Comparison of ENCODE assay signal across 18 cellular contexts in the genomic region with DNA sequence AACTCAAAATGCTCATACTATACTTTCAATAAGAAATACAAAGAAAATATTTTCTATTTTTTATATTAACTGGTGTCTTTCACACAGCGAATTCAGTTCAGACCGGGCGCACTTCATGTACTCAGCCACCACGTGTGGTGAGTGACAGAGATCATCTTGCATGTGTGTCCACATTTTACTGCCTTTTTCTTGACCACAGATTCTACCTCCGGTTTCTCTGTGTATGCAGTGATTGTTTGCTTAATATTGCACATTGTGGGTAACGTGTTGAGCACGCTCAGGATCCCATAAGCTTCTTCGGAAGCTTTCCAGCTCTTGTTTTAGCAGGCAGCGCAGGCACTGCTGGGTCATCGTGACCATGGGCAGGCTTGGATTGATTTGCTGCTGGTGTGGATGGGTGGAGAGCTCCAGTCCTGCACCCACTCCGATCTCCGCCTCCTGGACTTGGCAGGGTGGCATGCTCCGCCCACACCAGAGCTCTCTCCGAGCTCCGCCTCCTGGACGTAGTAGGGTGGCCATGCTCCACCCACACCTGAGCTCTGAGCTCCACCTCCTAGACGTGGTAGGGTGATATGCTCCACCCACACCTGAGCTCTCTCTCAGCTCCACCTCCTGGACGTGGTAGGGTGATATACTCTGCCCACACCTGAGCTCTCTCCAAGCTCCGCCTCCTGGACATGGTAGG.
"Had no signal": no experiment of that assay in that cellular context is flagged by ENCODE, and none has a peak within 500 bp of the region (broad histone marks: within the 10 kb centered on the region; RNA-seq: fewer than 3 reads in every experiment).

No MANE protein-coding gene starts in this region.

- DNase-seq: activated CD8-positive, alpha-beta memory T cell treated with anti-CD3 and anti-CD28 coated beads for 24 hours; activated CD8-positive, alpha-beta memory T cell treated with anti-CD3 and anti-CD28 coated beads, Interleukin-2, amount 50 U/mL, for 48 hours; activated gamma-delta T cell treated with Interleukin-2 at 50 U/mL for 16 hours; adrenal gland; dermis blood vessel endothelial cell; effector memory CD4-positive, alpha-beta T cell; heart right ventricle; left ventricle myocardium superior; stimulated activated CD4-positive, alpha-beta T cell treated with anti-CD3 and anti-CD28 coated beads, Interleukin-2, amount 100 ng/mL, for 24 hours; stimulated activated naive CD8-positive, alpha-beta T cell treated with anti-CD3 and anti-CD28 coated beads, Interleukin-15, Interleukin-2, amounts not matched to agents 100 U/mL and 50 U/mL, for 24 hours; substantia nigra; tibial artery; uterus had no signal

- ATAC-seq: activated naive CD4-positive, alpha-beta T cell treated with anti-CD3 and anti-CD28 coated beads, Interleukin-2, amount 50 U/mL, for 72 hours; heart right ventricle; left ventricle myocardium superior; stimulated activated naive CD8-positive, alpha-beta T cell treated with anti-CD3 and anti-CD28 coated beads, Interleukin-15, Interleukin-2, amounts not matched to agents 100 U/mL and 50 U/mL, for 24 hours had no signal

- H3K27me3 ChIP-seq: adrenal gland, cardiac muscle cell, esophagus muscularis mucosa, heart right ventricle, tibial artery, uterus had no signal

- H3K9me3 ChIP-seq: adrenal gland, esophagus muscularis mucosa, tibial artery, uterus had no signal

- H3K4me3 ChIP-seq: adrenal gland, cardiac muscle cell, esophagus muscularis mucosa, heart right ventricle, tibial artery, uterus had no signal

- H3K4me3 Mint-ChIP-seq: T-helper 2 cell treated with Interferon-gamma antibody and Interleukin-4, amounts not matched to agents 5 μg/mL and 100 μg/mL, for 36 hours had no signal

- H3K36me3 ChIP-seq: cardiac muscle cell, uterus had no signal

- H3K27ac ChIP-seq: adrenal gland, cardiac muscle cell, esophagus muscularis mucosa, heart right ventricle, tibial artery, uterus had no signal

- H3K27me3 Mint-ChIP-seq: progenitor cell of endocrine pancreas had no signal

- H3K27ac Mint-ChIP-seq: activated naive CD4-positive, alpha-beta T cell treated with anti-CD3 and anti-CD28 coated beads, Interleukin-2, amount 50 U/mL, for 72 hours; progenitor cell of endocrine pancreas; T-helper 2 cell treated with Interferon-gamma antibody and Interleukin-4, amounts not matched to agents 5 μg/mL and 100 μg/mL, for 36 hours had no signal

- H3K9me3 Mint-ChIP-seq: activated naive CD4-positive, alpha-beta T cell treated with anti-CD3 and anti-CD28 coated beads, Interleukin-2, amount 50 U/mL, for 72 hours; T-helper 2 cell treated with Interferon-gamma antibody and Interleukin-4, amounts not matched to agents 5 μg/mL and 100 μg/mL, for 36 hours had no signal

- H3K4me1 ChIP-seq: adrenal gland, esophagus muscularis mucosa, heart right ventricle, tibial artery, uterus had no signal
